Comparison of ENCODE assay signal across 7 cellular contexts in the genomic region with DNA sequence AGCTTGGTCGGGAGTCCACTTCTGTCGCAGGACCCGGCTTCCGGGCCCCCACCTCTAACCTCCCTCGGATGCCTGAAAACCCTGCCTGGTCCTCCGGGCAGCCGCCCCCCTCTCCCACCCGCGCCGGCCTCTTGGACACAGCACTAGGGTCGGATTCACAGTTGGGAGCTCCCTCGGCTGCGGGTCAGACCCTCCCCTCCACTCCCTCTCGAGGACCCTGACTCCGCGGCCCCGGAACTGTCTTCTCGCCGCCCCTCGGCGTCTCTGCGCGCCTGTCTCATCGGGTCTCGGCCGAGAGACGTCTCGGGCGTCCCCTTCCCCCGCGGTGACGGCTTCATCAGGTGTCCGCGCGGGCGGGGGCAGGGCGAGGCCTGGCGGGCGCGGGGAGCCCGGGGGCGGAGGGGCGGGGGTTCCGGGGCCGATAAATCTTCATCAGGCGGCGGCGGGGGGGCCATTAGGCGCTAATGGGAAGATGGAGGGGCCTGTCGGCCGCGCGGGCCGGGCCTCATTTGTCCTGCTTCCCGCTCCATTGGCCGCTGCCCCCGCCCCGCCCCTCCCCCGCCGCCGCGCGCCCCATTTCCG. TPM values are rescaled to one million over a fixed set of nuclear protein-coding genes. Genes with fewer than 3 reads are reported as not detected.
DNase-seq lines count a peak whose midpoint lies in the region; ATAC-seq and TF ChIP-seq lines count a peak whose summit lies in the region.

No MANE protein-coding gene starts in this region.

- peaks cover 12% of the 10 kb centered on the region for H3K4me1 Mint-ChIP-seq in GM23338

- TF ChIP-seq RAD21 in neural cell (conservative IDR thresholded peaks at IDR 0.05), result no peak

- H3K36me3 Mint-ChIP-seq in GM23338 (ENCODE audit: low read depth), result peaks cover 3% of the 10 kb centered on the region; the same call in 1 of the 3 replicates

- TF ChIP-seq CTCF in GM23338 (conservative IDR thresholded peaks at IDR 0.05; ENCODE audit: low read depth in 2 of 2) (no peak), dorsolateral prefrontal cortex (IDR thresholded peaks at IDR 0.05 in 54 of 56, conservative IDR thresholded peaks at IDR 0.05 in 2 of 56; ENCODE audit: low read depth in 1 of 56, partially characterized antibody in 56 of 56) (no peak), neural cell (IDR thresholded peaks at IDR 0.05; ENCODE audit: poor library complexity, severe bottlenecking) (no peak)

- H3K27ac Mint-ChIP-seq in GM23338, result no peak overlapping the region

- H2AFZ ChIP-seq in GM23338 (peak overlapping the region; percentile 81; the same call in 1 of the 2 replicates), neural cell (ENCODE audit: low read depth, low read length) (no peak overlapping the region)

- peak overlapping the region; percentile 85 for H3K4me3 Mint-ChIP-seq in GM23338

- peak overlapping the region; percentile 26 for H3K9ac ChIP-seq in neural cell (ENCODE audit: low read length)

- ATAC-seq in GM23338 (peak; percentile 45), SK-N-SH treated with all-trans-retinoic acid at 6 μM for 48 hours (peak; percentile 21)

- H3K27me3 ChIP-seq in GM23338 (ENCODE audit: insufficient read depth), result peaks cover 71% of the 10 kb centered on the region
- H3K27me3 ChIP-seq in dorsolateral prefrontal cortex, result peaks cover 0 to 57% (median 37%) of the 10 kb centered on the region in 45 donors
- peaks cover 43% of the 10 kb centered on the region for H3K27me3 ChIP-seq in neural cell (ENCODE audit: insufficient read depth, low read depth, low read length)

- peak overlapping the region; percentile 66 for H3K4me3 ChIP-seq in GM23338
- peak overlapping the region in 53 of 59 donors; percentile 6 to 59 (median 37) for H3K4me3 ChIP-seq in dorsolateral prefrontal cortex
- H3K4me3 ChIP-seq in neural cell (ENCODE audit: low read length), result peak overlapping the region; percentile 54

- H3F3A ChIP-seq in GM23338 (replicated peaks; ENCODE audit: low read depth) (peaks cover 4% of the 10 kb centered on the region; the same call in 1 of the 2 replicates), neural cell (ENCODE audit: insufficient read depth, low read length, poor library complexity, severe bottlenecking) (no peaks in the 10 kb centered on the region)

- peak overlapping the region; percentile 87 for H3K4me2 ChIP-seq in GM23338
- no peak overlapping the region for H3K4me2 ChIP-seq in neural cell (ENCODE audit: low read length)

- in situ Hi-C loops in G401 (cut with HindIII; ENCODE audit: low sequenced_read_pairs), result no loop called here

- H4K20me1 ChIP-seq in GM23338 (replicated peaks; ENCODE audit: insufficient read depth), result 0 out of 2 replicates have a peak, but pooled peaks cover 4% of the 10 kb centered on the region
- H4K20me1 ChIP-seq in neural cell (ENCODE audit: insufficient read depth), result no peaks in the 10 kb centered on the region

- H3K79me2 ChIP-seq in GM23338 (replicated peaks; ENCODE audit: insufficient read depth), result no peaks in the 10 kb centered on the region
- H3K79me2 ChIP-seq in neural cell (replicated peaks; ENCODE audit: insufficient read depth, low read length), result no peaks in the 10 kb centered on the region

- DNase-seq in GM23338 (ENCODE audit: low spot score) (peak; percentile 77), dorsolateral prefrontal cortex (no peak), NCI-H1694 (lab: John Stamatoyannopoulos, UW) (no peak), epidermal melanocyte (ENCODE audit: insufficient read length, low spot score) (no peak), G401 (ENCODE audit: low spot score) (no peak)

- no peak for TF ChIP-seq EP300 in neural cell (conservative IDR thresholded peaks at IDR 0.05; ENCODE audit: poor library complexity, severe bottlenecking)

- peaks cover 8% of the 10 kb centered on the region; the same call in 2 of the 3 replicates for H3K9me3 Mint-ChIP-seq in GM23338

- H3K27ac ChIP-seq in GM23338 (ENCODE audit: low read depth) (no peak overlapping the region), dorsolateral prefrontal cortex (no peak overlapping the region), neural cell (ENCODE audit: low read length) (no peak overlapping the region)

- H3K9me2 ChIP-seq in GM23338 (ENCODE audit: insufficient read depth) (no peaks in the 10 kb centered on the region), neural cell (ENCODE audit: insufficient read depth, low read length) (no peaks in the 10 kb centered on the region)

- peaks cover 5% of the 10 kb centered on the region; the same call in 1 of the 2 replicates for H3K4me1 ChIP-seq in GM23338 (ENCODE audit: insufficient read depth)

- intact Hi-C loops in dorsolateral prefrontal cortex (cut with DNase I), result loop anchor here in 1 of 2 donors (5.0 kb wide), 2 partner anchors 48 to 68 kb away; no protein-coding TSS in a partner anchor

- H3K27me3 Mint-ChIP-seq in GM23338 (ENCODE audit: insufficient read depth, low read depth, poor library complexity), result peaks cover 34% of the 10 kb centered on the region

- H3K9me3 ChIP-seq in neural cell (ENCODE audit: low read length), result no peaks in the 10 kb centered on the region

- H3K36me3 ChIP-seq in GM23338 (ENCODE audit: insufficient read depth) (no peaks in the 10 kb centered on the region), neural cell (ENCODE audit: insufficient read depth, low read length) (no peaks in the 10 kb centered on the region)

TF ChIP-seq in GM23338, 12 proteins besides CTCF, POLR2A, EP300 and RAD21 (continues in another document):
- TF ChIP-seq ZNF331 (CRISPR knock-in tag; IDR thresholded peaks at IDR 0.05; ENCODE audit: low read depth) (no peak), EZH2 (IDR thresholded peaks at IDR 0.05; ENCODE audit: low read depth, unreplicated experiment) (peak; percentile 55), EZH2phosphoT487 (IDR thresholded peaks at IDR 0.05; ENCODE audit: unreplicated experiment) (no peak)

TF ChIP-seq in SK-N-SH treated with all-trans-retinoic acid at 6 μM for 48 hours, 23 proteins besides CTCF, POLR2A, EP300 and RAD21 (continues in another document):
- TF ChIP-seq ZC3H10 (CRISPR knock-in tag; IDR thresholded peaks at IDR 0.05), result no peak
- TF ChIP-seq, protein P1, sequence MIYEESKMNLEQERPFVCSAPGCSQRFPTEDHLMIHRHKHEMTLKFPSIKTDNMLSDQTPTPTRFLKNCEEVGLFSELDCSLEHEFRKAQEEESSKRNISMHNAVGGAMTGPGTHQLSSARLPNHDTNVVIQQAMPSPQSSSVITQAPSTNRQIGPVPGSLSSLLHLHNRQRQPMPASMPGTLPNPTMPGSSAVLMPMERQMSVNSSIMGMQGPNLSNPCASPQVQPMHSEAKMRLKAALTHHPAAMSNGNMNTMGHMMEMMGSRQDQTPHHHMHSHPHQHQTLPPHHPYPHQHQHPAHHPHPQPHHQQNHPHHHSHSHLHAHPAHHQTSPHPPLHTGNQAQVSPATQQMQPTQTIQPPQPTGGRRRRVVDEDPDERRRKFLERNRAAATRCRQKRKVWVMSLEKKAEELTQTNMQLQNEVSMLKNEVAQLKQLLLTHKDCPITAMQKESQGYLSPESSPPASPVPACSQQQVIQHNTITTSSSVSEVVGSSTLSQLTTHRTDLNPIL (CRISPR knock-in tag; IDR thresholded peaks at IDR 0.05; ENCODE audit: low read depth), result no peak
- no peak for TF ChIP-seq ARNTL (CRISPR knock-in tag; IDR thresholded peaks at IDR 0.05; ENCODE audit: borderline replicate concordance, low read depth)

TF ChIP-seq in neural cell, 6 proteins besides CTCF, POLR2A, EP300 and RAD21:
- TF ChIP-seq TAF1 (IDR thresholded peaks at IDR 0.05; ENCODE audit: low read depth) (no peak), MXI1 (conservative IDR thresholded peaks at IDR 0.05; ENCODE audit: poor library complexity, severe bottlenecking) (no peak), SMC3 (conservative IDR thresholded peaks at IDR 0.05; ENCODE audit: poor library complexity) (no peak)

RNA-seq across cellular contexts. Expression of a gene that starts 11.7 kb away (rescaled TPM):
- 0.69 TPM in 1 of 2 replicates, not detected in the other for total RNA-seq in GM23338 (2014; rRNA removed; shearing (Covaris generic))
- polyA plus RNA-seq in GM23338 (2016; fragmentation: Nextera tagmentation; extraction: Ambion mirVana) (0.14 TPM in 1 of 2 replicates, not detected in the other), neural cell (0.31 and 0.52 TPM in 2 replicates)
- total RNA-seq in dorsolateral prefrontal cortex, result 1 to 10 TPM in 51 of 120 experiments, under 1 TPM in 67, not detected in 2; 0.22 to 3.2 (median 0.95) TPM
- not detected in 2 replicates for polyA minus RNA-seq in neural cell
- total RNA-seq in G401 (2014; rRNA removed; shearing (Covaris generic)), result not detected in 2 replicates

RNA-seq across cellular contexts. Expression of a gene that starts 19.2 kb away (rescaled TPM):
- 113 and 151 TPM in 2 replicates for total RNA-seq in GM23338 (2014; rRNA removed; shearing (Covaris generic))
- polyA plus RNA-seq in GM23338 (2016; fragmentation: Nextera tagmentation; extraction: Ambion mirVana) (206 and 215 TPM in 2 replicates), neural cell (279 and 290 TPM in 2 replicates)
- total RNA-seq in dorsolateral prefrontal cortex, result 100 to 1,000 TPM; 113 to 188 (median 144) TPM
- polyA minus RNA-seq in neural cell, result 81.8 and 91.5 TPM in 2 replicates
- total RNA-seq in G401 (2014; rRNA removed; shearing (Covaris generic)), result 198 and 315 TPM in 2 replicates

RNA-seq across cellular contexts. Expression of a gene that starts 54.1 kb away (rescaled TPM):
- 33.1 and 37.3 TPM in 2 replicates for total RNA-seq in GM23338 (2014; rRNA removed; shearing (Covaris generic))
- polyA plus RNA-seq in GM23338 (2016; fragmentation: Nextera tagmentation; extraction: Ambion mirVana), result 11.0 and 11.5 TPM in 2 replicates
- total RNA-seq in dorsolateral prefrontal cortex, result 100 to 1,000 TPM; 156 to 918 (median 662) TPM
- polyA plus RNA-seq in neural cell, result 36.2 and 53.6 TPM in 2 replicates
- 152 and 155 TPM in 2 replicates for polyA minus RNA-seq in neural cell
- 1.2 and 2.7 TPM in 2 replicates for total RNA-seq in G401 (2014; rRNA removed; shearing (Covaris generic))

RNA-seq across cellular contexts. Expression of a gene that starts 57.0 kb away (rescaled TPM):
- total RNA-seq in GM23338 (2014; rRNA removed; shearing (Covaris generic)), result 36.8 and 44.7 TPM in 2 replicates
- 41.3 and 50.8 TPM in 2 replicates for polyA plus RNA-seq in GM23338 (2016; fragmentation: Nextera tagmentation; extraction: Ambion mirVana)
- 100 to 1,000 TPM in 10 of 120 experiments, 10 to 100 TPM in 110; 36.8 to 145 (median 73.8) TPM for total RNA-seq in dorsolateral prefrontal cortex
- polyA plus RNA-seq in neural cell, result 12.0 and 13.6 TPM in 2 replicates
- polyA minus RNA-seq in neural cell, result 10.5 and 13.1 TPM in 2 replicates
- 33.0 and 43.6 TPM in 2 replicates for total RNA-seq in G401 (2014; rRNA removed; shearing (Covaris generic))
